ENCODE assay signal across 2 cellular contexts in genomic region chr11:107051332-107051731, GRCh38. TPM values are rescaled to one million over a fixed set of nuclear protein-coding genes. Genes with fewer than 3 reads are reported as not detected.
"Had no signal": no experiment of that assay in that cellular context is flagged by ENCODE, and none has a peak within 500 bp of the region (broad histone marks: within the 10 kb centered on the region; RNA-seq: fewer than 3 reads in every experiment).

No MANE protein-coding gene starts in this region.

RNA-seq across cellular contexts. Expression of gene GUCY1A2, which starts 33.1 kb away (rescaled TPM):
- total RNA-seq: naive thymus-derived CD8-positive, alpha-beta T cell; natural killer cell treated with Interleukin-12 subunit alpha and Interleukin-12 subunit beta and Interleukin-15 and Interleukin-18, amount 100 ng/mL, for 72 hours had no signal
- polyA plus RNA-seq: naive thymus-derived CD8-positive, alpha-beta T cell had no signal
